In genomic region chr18:30908381-30908780, GRCh38 we compare ENCODE assay signal across 16 cellular contexts.
DNase-seq lines count a peak whose midpoint lies in the region; ATAC-seq, FAIRE-seq and TF ChIP-seq lines count a peak whose summit lies in the region.
"Had no signal": no experiment of that assay in that cellular context is flagged by ENCODE, and none has a peak within 500 bp of the region (broad histone marks: within the 10 kb centered on the region; RNA-seq: fewer than 3 reads in every experiment).

No MANE protein-coding gene starts in this region.

- H3K27me3 ChIP-seq in bronchial epithelial cell (ENCODE audit: control insufficient read depth, insufficient read depth, low read length) (no peaks in the 10 kb centered on the region), colonic mucosa (no peaks in the 10 kb centered on the region)
- H3K27me3 ChIP-seq: BLaER1 treated with 17β-estradiol and CSF1 and Interleukin-3, amounts not matched to agents 10 nM and 100 nM had no signal

- H3K9me3 ChIP-seq in colonic mucosa = no peaks in the 10 kb centered on the region
- H3K9me3 ChIP-seq: BLaER1 treated with 17β-estradiol and CSF1 and Interleukin-3, amounts not matched to agents 10 nM and 100 nM; HAP-1 had no signal

- FAIRE-seq in bronchial epithelial cell (lab: Jason Lieb, UNC) = no peak
- FAIRE-seq: GM12878, GM19239, H1 had no signal

- H3K4me1 Mint-ChIP-seq in activated CD8-positive, alpha-beta T cell treated with anti-CD3 and anti-CD28 coated beads, Interleukin-2, amount 10 ng/mL, durations not matched to agents 7 days and 5 days (ENCODE audit: low read depth) = no peaks in the 10 kb centered on the region
- H3K4me1 Mint-ChIP-seq: CD4-positive, CD25-positive, alpha-beta regulatory T cell had no signal

- no peak overlapping the region for H3K4me3 ChIP-seq in bronchial epithelial cell (ENCODE audit: low read depth, low read length)
- no peak overlapping the region for H3K4me3 ChIP-seq in colonic mucosa
- H3K4me3 ChIP-seq: BLaER1 treated with 17β-estradiol and CSF1 and Interleukin-3, amounts not matched to agents 10 nM and 100 nM; GM12878; HAP-1 had no signal

- no peaks in the 10 kb centered on the region for H3K27me3 Mint-ChIP-seq in activated CD8-positive, alpha-beta T cell treated with anti-CD3 and anti-CD28 coated beads, Interleukin-2, amount 10 ng/mL, durations not matched to agents 7 days and 5 days (ENCODE audit: low read depth)
- H3K27me3 Mint-ChIP-seq: CD4-positive, CD25-positive, alpha-beta regulatory T cell had no signal

- no peak for TF ChIP-seq CTCF in bronchial epithelial cell (IDR thresholded peaks at IDR 0.05; ENCODE audit: insufficient read depth, low read length, severe bottlenecking)
- no peak for TF ChIP-seq CTCF in colonic mucosa (IDR thresholded peaks at IDR 0.05)

- H3K9me3 Mint-ChIP-seq in activated CD8-positive, alpha-beta T cell treated with anti-CD3 and anti-CD28 coated beads, Interleukin-2, amount 10 ng/mL, durations not matched to agents 7 days and 5 days (ENCODE audit: insufficient read depth) = peaks cover 8% of the 10 kb centered on the region

- CTCF ChIA-PET in activated CD8-positive, alpha-beta T cell treated with anti-CD3 and anti-CD28 coated beads, Interleukin-2, amount 10 ng/mL, durations not matched to agents 7 days and 5 days (lab: Charles Lee) = no interaction called here

- no peaks in the 10 kb centered on the region for H3K36me3 Mint-ChIP-seq in activated CD8-positive, alpha-beta T cell treated with anti-CD3 and anti-CD28 coated beads, Interleukin-2, amount 10 ng/mL, durations not matched to agents 7 days and 5 days (ENCODE audit: low read depth)
- H3K36me3 Mint-ChIP-seq: CD4-positive, CD25-positive, alpha-beta regulatory T cell had no signal

- no peak overlapping the region for H3K9ac ChIP-seq in colonic mucosa (ENCODE audit: low read depth in 2 of 2, low read length in 2 of 2)
- H3K9ac ChIP-seq: BLaER1 treated with 17β-estradiol and CSF1 and Interleukin-3, amounts not matched to agents 10 nM and 100 nM had no signal

- H3K27ac Mint-ChIP-seq in activated CD8-positive, alpha-beta T cell treated with anti-CD3 and anti-CD28 coated beads, Interleukin-2, amount 10 ng/mL, durations not matched to agents 7 days and 5 days = no peak overlapping the region
- H3K27ac Mint-ChIP-seq: CD4-positive, CD25-positive, alpha-beta regulatory T cell had no signal

- no peak for ATAC-seq in activated CD8-positive, alpha-beta T cell treated with anti-CD3 and anti-CD28 coated beads, Interleukin-2, amount 10 ng/mL, durations not matched to agents 7 days and 5 days
- no peak for ATAC-seq in GM18858 (IDR thresholded peaks at IDR 0.05; ENCODE audit: unreplicated experiment)
- ATAC-seq: GM12878 had no signal

- H3K4me1 ChIP-seq in colonic mucosa = no peaks in the 10 kb centered on the region
- H3K4me1 ChIP-seq: BLaER1 treated with 17β-estradiol and CSF1 and Interleukin-3, amounts not matched to agents 10 nM and 100 nM; HAP-1 had no signal

- no peaks in the 10 kb centered on the region for H3K36me3 ChIP-seq in bronchial epithelial cell (ENCODE audit: control insufficient read depth, insufficient read depth, low read length)
- H3K36me3 ChIP-seq in colonic mucosa = no peaks in the 10 kb centered on the region
- H3K36me3 ChIP-seq: BLaER1 treated with 17β-estradiol and CSF1 and Interleukin-3, amounts not matched to agents 10 nM and 100 nM; HAP-1 had no signal

- intact Hi-C loops in colonic mucosa (cut with DNase I) = no loop called here

- H3K27ac ChIP-seq in colonic mucosa = no peak overlapping the region
- H3K27ac ChIP-seq: BLaER1 treated with 17β-estradiol and CSF1 and Interleukin-3, amounts not matched to agents 10 nM and 100 nM had no signal

- H3K4me3 Mint-ChIP-seq in activated CD8-positive, alpha-beta T cell treated with anti-CD3 and anti-CD28 coated beads, Interleukin-2, amount 10 ng/mL, durations not matched to agents 7 days and 5 days = no peak overlapping the region
- H3K4me3 Mint-ChIP-seq: CD4-positive, CD25-positive, alpha-beta regulatory T cell had no signal

- POLR2A ChIA-PET in activated CD8-positive, alpha-beta T cell treated with anti-CD3 and anti-CD28 coated beads, Interleukin-2, amount 10 ng/mL, durations not matched to agents 7 days and 5 days (lab: Charles Lee) = no interaction called here

- DNase-seq in ELR (ENCODE audit: low read depth) = peak; percentile 74
- DNase-seq in RKO (ENCODE audit: low spot score) = peak; percentile 3
- DNase-seq in bronchial epithelial cell (ENCODE audit: low read depth) = peak; percentile 73
- DNase-seq in kidney glomerular epithelial cell (lab: John Stamatoyannopoulos, UW) = peak; percentile 17
- no peak for DNase-seq in activated CD8-positive, alpha-beta T cell treated with anti-CD3 and anti-CD28 coated beads, Interleukin-2, amount 10 ng/mL, durations not matched to agents 7 days and 5 days
- no peak for DNase-seq in colonic mucosa
- DNase-seq: ACHN; Calu3; CD4-positive, CD25-positive, alpha-beta regulatory T cell; DMS 273 treated with DMSO at 0.1 percent for 48 hours had no signal

Comparison
In these comparisons a context has a peak if more than half of its experiments do, and no peak if none do; other contexts are left out.
1. DNase-seq: peak in ELR (single experiment), RKO (single experiment), bronchial epithelial cell (single experiment) and kidney glomerular epithelial cell (single experiment); none in activated CD8-positive, alpha-beta T cell treated with anti-CD3 and anti-CD28 coated beads, Interleukin-2, amount 10 ng/mL, durations not matched to agents 7 days and 5 days (single experiment) and colonic mucosa (single experiment).